12 cellular contexts compared by ENCODE assay signal in the genomic region with DNA sequence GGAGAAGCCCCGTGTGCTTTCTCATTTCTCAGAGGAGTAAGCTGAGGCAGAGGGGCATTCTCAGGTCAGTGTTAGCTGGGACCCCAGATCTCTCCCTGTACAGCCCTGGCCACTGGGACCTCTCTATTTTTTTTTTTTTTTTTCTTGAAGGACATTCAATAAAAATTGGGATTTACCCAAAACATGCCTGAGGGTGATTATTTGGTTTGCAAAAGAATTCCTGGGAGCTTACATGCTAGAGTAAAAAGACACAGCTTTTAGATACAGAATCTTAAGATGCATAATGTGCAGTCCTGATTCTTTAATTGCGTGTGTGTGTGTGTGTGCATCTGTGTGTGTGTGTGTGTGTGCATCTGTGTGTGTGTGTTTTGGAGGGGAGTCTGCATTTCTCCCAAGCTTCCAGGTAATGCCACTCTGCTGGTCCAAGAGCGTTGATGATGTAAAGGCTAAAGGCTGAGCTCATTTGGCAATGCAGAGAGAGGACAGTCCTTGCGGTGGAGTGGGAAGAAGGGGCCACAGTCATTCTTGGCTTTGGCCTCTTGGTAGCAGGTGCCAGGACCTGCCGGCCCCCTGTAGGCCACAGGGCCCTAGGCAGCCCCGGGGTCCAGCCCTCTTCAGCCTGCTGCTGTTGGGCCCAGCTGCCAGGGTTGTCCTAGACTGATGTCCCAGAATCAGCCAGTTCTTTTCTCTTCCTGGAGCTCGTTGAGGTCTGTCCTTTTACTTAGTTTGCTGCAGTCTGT. TPM values are rescaled to one million over a fixed set of nuclear protein-coding genes. Genes with fewer than 3 reads are reported as not detected.
DNase-seq lines count a peak whose midpoint lies in the region; ATAC-seq and TF ChIP-seq lines count a peak whose summit lies in the region.
"Had no signal": no experiment of that assay in that cellular context is flagged by ENCODE, and none has a peak within 500 bp of the region (broad histone marks: within the 10 kb centered on the region; RNA-seq: fewer than 3 reads in every experiment).

No MANE protein-coding gene starts in this region.

- H3K4me3 ChIP-seq in AG10803 (ENCODE audit: low read length) = no peak overlapping the region
- no peak overlapping the region for H3K4me3 ChIP-seq in HEK293 (ENCODE audit: low read depth, low read length)
- peak overlapping the region in 1 of 4 donors; percentile 2 for H3K4me3 ChIP-seq in esophagus muscularis mucosa
- no peak overlapping the region for H3K4me3 ChIP-seq in psoas muscle
- H3K4me3 ChIP-seq: mucosa of descending colon had no signal

- no peaks in the 10 kb centered on the region for H3K27me3 Mint-ChIP-seq in T-cell

- H3K27ac Mint-ChIP-seq in T-cell = no peak overlapping the region

- intact Hi-C loops in esophagus muscularis mucosa (cut with DNase I) = loop anchor here (5.0 kb wide), 1 partner anchor 88 kb away; no protein-coding TSS in a partner anchor
- intact Hi-C loops in psoas muscle (cut with DNase I) = no loop called here

- TF ChIP-seq EP300 in esophagus muscularis mucosa (IDR thresholded peaks at IDR 0.05) = no peak

- ATAC-seq in psoas muscle = no peak
- ATAC-seq in HG02759 (IDR thresholded peaks at IDR 0.05; ENCODE audit: unreplicated experiment) = no peak
- no peak for ATAC-seq in GM18519 (IDR thresholded peaks at IDR 0.05; ENCODE audit: low FRiP score, unreplicated experiment)
- no peak for ATAC-seq in T-cell (replicated peaks in 1 of 4)
- ATAC-seq: activated T-cell treated with anti-CD3 and anti-CD28 coated beads, Interleukin-2, amount 50 U/mL, for 4 hours; mucosa of descending colon had no signal

- no peaks in the 10 kb centered on the region for H3K4me1 ChIP-seq in HEK293 (ENCODE audit: control insufficient read depth, insufficient read depth, low read length)
- H3K4me1 ChIP-seq in esophagus muscularis mucosa = peaks cover 52 to 93% (median 76%) of the 10 kb centered on the region in 4 donors
- H3K4me1 ChIP-seq in psoas muscle = peaks cover 46% of the 10 kb centered on the region

- no peaks in the 10 kb centered on the region for H3K9me3 Mint-ChIP-seq in T-cell
- H3K9me3 Mint-ChIP-seq: activated T-cell treated with anti-CD3 and anti-CD28 coated beads, Interleukin-2, amount 50 U/mL, for 4 hours had no signal

- no peak for TF ChIP-seq CTCF in AG10803 (conservative IDR thresholded peaks at IDR 0.05; ENCODE audit: low read length)
- no peak for TF ChIP-seq CTCF in HEK293 (tag by site-specific recombination; IDR thresholded peaks at IDR 0.05)
- no peak for TF ChIP-seq CTCF in esophagus muscularis mucosa (IDR thresholded peaks at IDR 0.05)
- no peak for TF ChIP-seq CTCF in psoas muscle (IDR thresholded peaks at IDR 0.05)

- H3K27ac ChIP-seq in HEK293 (ENCODE audit: extremely low read depth, low read depth, low read length) (no peak overlapping the region), esophagus muscularis mucosa (replicated peaks in 1 of 4) (peak overlapping the region; percentile 84 to 90 (median 86)), psoas muscle (peak overlapping the region; percentile 55)
- H3K27ac ChIP-seq: brain microvascular endothelial cell had no signal

- POLR2A ChIA-PET in HEK293 (lab: Yijun Ruan, JAX) = interaction anchor here (0.6 to 1.1 kb wide), 3 partner anchors 60 to 180 kb away, joined by 4 to 6 read pairs (median 6); no protein-coding TSS in a partner anchor
- POLR2A ChIA-PET in T-cell (lab: Charles Lee) = interaction anchor here in 1 of 2 donors (0.7 kb wide), 1 partner anchor 11 kb away, joined by 7 read pairs; no protein-coding TSS in a partner anchor

- no peak overlapping the region for H3K4me3 Mint-ChIP-seq in T-cell
- H3K4me3 Mint-ChIP-seq: activated T-cell treated with anti-CD3 and anti-CD28 coated beads, Interleukin-2, amount 50 U/mL, for 4 hours had no signal

- peaks cover 23% of the 10 kb centered on the region for H3K36me3 Mint-ChIP-seq in T-cell

- H3K27me3 ChIP-seq in esophagus muscularis mucosa = no peaks in the 10 kb centered on the region
- no peaks in the 10 kb centered on the region for H3K27me3 ChIP-seq in psoas muscle (ENCODE audit: insufficient read depth in 3 of 3, low read length in 2 of 3)
- H3K27me3 ChIP-seq: brain microvascular endothelial cell had no signal

- H3K36me3 ChIP-seq in HEK293 (ENCODE audit: control insufficient read depth in 2 of 2, insufficient read depth in 1 of 2, low read length in 2 of 2) (peaks cover 0 to 14% of the 10 kb centered on the region in 2 experiments; a peak in 1 of 3 replicates), esophagus muscularis mucosa (peaks cover 12 to 23% (median 18%) of the 10 kb centered on the region in 4 donors), psoas muscle (ENCODE audit: insufficient read depth in 1 of 2, low read depth in 1 of 2) (peaks cover 0 to 14% of the 10 kb centered on the region in 2 donors)

- CTCF ChIA-PET in HEK293 (lab: Yijun Ruan, JAX) = interaction anchor here (0.6 to 1.9 kb wide), 12 partner anchors 11 to 346 kb away, joined by 3 to 7 read pairs (median 5); no protein-coding TSS in a partner anchor
- CTCF ChIA-PET in T-cell (lab: Charles Lee) = interaction anchor here (0.6 to 1.8 kb wide), 8 partner anchors 34 to 781 kb away, joined by 3 to 6 read pairs (median 3); no protein-coding TSS in a partner anchor

- peaks cover 20 to 32% (median 21%) of the 10 kb centered on the region in 3 donors for H3K4me1 Mint-ChIP-seq in T-cell

- H3K9me3 ChIP-seq in HEK293 (ENCODE audit: control insufficient read depth, insufficient read depth, low read depth, low read length) (no peaks in the 10 kb centered on the region), esophagus muscularis mucosa (no peaks in the 10 kb centered on the region), psoas muscle (no peaks in the 10 kb centered on the region)
- H3K9me3 ChIP-seq: mucosa of descending colon had no signal

- 62% methylated on average over 6 of the region's 7 CpGs for WGBS in esophagus muscularis mucosa
- WGBS in psoas muscle, 3 donors = 47 to 69% (median 56%) methylated on average over 7 of the region's 7 CpGs

- DNase-seq in AG10803 (ENCODE audit: low read depth) (peak; percentile 41), esophagus muscularis mucosa (ENCODE audit: extremely low spot score) (no peak), psoas muscle (no peak), DMS53 treated with DMSO at 0.1 percent for 48 hours (lab: John Stamatoyannopoulos, UW; ENCODE audit: unreplicated experiment) (no peak), T-cell (no peak)
- DNase-seq: activated CD4-positive, CD25-positive, alpha-beta regulatory T cell treated with anti-CD3 and anti-CD28 coated beads, Interleukin-2, amount 50 U/mL, for 72 hours; activated T-cell treated with anti-CD3 and anti-CD28 coated beads, Interleukin-2, amount 50 U/mL, for 4 hours; brain microvascular endothelial cell; mucosa of descending colon had no signal

- no peak for TF ChIP-seq POLR2A in esophagus muscularis mucosa (IDR thresholded peaks at IDR 0.05; ENCODE audit: low read depth)

TF ChIP-seq in HEK293, 187 proteins besides CTCF, POLR2A, EP300 and RAD21:
- TF ChIP-seq ZSCAN4 (tag by site-specific recombination; IDR thresholded peaks at IDR 0.05) = peak; percentile 81
- TF ChIP-seq, protein P1, sequence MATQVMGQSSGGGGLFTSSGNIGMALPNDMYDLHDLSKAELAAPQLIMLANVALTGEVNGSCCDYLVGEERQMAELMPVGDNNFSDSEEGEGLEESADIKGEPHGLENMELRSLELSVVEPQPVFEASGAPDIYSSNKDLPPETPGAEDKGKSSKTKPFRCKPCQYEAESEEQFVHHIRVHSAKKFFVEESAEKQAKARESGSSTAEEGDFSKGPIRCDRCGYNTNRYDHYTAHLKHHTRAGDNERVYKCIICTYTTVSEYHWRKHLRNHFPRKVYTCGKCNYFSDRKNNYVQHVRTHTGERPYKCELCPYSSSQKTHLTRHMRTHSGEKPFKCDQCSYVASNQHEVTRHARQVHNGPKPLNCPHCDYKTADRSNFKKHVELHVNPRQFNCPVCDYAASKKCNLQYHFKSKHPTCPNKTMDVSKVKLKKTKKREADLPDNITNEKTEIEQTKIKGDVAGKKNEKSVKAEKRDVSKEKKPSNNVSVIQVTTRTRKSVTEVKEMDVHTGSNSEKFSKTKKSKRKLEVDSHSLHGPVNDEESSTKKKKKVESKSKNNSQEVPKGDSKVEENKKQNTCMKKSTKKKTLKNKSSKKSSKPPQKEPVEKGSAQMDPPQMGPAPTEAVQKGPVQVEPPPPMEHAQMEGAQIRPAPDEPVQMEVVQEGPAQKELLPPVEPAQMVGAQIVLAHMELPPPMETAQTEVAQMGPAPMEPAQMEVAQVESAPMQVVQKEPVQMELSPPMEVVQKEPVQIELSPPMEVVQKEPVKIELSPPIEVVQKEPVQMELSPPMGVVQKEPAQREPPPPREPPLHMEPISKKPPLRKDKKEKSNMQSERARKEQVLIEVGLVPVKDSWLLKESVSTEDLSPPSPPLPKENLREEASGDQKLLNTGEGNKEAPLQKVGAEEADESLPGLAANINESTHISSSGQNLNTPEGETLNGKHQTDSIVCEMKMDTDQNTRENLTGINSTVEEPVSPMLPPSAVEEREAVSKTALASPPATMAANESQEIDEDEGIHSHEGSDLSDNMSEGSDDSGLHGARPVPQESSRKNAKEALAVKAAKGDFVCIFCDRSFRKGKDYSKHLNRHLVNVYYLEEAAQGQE (tag by site-specific recombination; IDR thresholded peaks at IDR 0.05) = no peak
TF ChIP-seq in HEK293: peak in this region for 1.

RNA-seq across cellular contexts. Expression of gene TTC7A, which starts 48.6 kb away (rescaled TPM):
- total RNA-seq in esophagus muscularis mucosa = 10 to 100 TPM; 17.1 to 38.0 (median 24.8) TPM
- total RNA-seq in psoas muscle = 1 to 10 TPM; 3.6 to 5.9 (median 4.0) TPM
- 1 to 10 TPM; 1.7 to 2.7 (median 2.2) TPM for polyA plus RNA-seq in psoas muscle
- total RNA-seq in T-cell = 10 to 100 TPM; 38.9 to 52.6 (median 43.7) TPM
